In the genomic region with DNA sequence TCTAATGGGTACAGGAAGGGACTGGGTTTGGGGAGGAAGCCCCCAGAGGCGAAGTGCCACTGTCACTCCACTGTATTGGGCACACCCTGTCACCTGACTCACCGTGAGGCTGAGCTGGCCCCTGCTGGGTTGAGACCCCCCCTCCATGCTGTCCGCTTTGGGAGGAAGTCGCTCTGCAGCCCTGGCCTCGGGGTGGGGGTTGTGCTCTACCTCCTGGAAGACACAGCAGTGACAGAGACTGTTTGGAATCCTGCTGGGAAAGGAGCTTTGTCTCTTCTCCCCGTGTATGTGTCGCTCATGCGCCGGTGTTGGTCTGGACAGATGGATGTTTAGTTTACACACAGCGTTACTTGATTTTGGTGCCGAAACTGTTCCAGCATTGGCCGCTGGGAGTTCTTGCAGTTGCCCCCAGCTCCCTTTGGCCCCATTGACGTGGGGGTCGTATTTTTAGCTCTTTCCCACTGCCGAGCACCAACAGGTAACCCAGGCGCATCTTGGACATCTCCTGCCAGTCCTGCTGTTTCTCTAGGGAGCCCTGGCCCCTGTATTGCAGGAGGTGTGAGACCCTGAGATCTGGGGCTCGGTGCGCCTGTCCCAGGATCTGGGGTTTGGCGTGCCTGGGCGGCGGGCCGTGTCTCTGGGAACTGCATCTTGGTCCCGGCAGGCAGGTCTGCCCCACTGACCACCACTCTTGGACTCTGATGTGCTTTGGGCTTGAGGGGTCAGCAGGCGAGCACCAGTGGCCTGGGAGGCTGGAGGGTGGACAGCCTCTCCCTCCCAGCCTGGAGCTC, we compare ENCODE assay signal across 12 cellular contexts. TPM values are rescaled to one million over a fixed set of nuclear protein-coding genes. Genes with fewer than 3 reads are reported as not detected.
DNase-seq lines count a peak whose midpoint lies in the region; ATAC-seq and TF ChIP-seq lines count a peak whose summit lies in the region.
"Had no signal": no experiment of that assay in that cellular context is flagged by ENCODE, and none has a peak within 500 bp of the region (broad histone marks: within the 10 kb centered on the region; RNA-seq: fewer than 3 reads in every experiment).

No MANE protein-coding gene starts in this region.

- WGBS in aorta, 2 donors = 89 to 90% methylated on average over 24 of the region's 24 CpGs

- H3K4me1 ChIP-seq in rectal smooth muscle tissue (ENCODE audit: control insufficient read depth, insufficient read depth, low read length) = peaks cover 29% of the 10 kb centered on the region
- H3K4me1 ChIP-seq in aorta (ENCODE audit: control insufficient read depth in 1 of 2, insufficient read depth in 2 of 2, low read length in 2 of 2) = no peaks in the 10 kb centered on the region

- H3K4me3 Mint-ChIP-seq in HFFc6 = no peak overlapping the region
- H3K4me3 Mint-ChIP-seq: activated naive CD4-positive, alpha-beta T cell treated with anti-CD3 and anti-CD28 coated beads, Interleukin-2, amount 50 U/mL, for 24 hours; memory B cell had no signal

- no peaks in the 10 kb centered on the region; the same call in 1 of the 2 replicates for H3K27me3 Mint-ChIP-seq in HFFc6 (ENCODE audit: insufficient read depth)
- H3K27me3 Mint-ChIP-seq: activated naive CD4-positive, alpha-beta T cell treated with anti-CD3 and anti-CD28 coated beads, Interleukin-2, amount 50 U/mL, for 24 hours; memory B cell had no signal

- no peaks in the 10 kb centered on the region for H3K27me3 ChIP-seq in rectal smooth muscle tissue (ENCODE audit: control insufficient read depth, insufficient read depth, low read length)
- no peaks in the 10 kb centered on the region for H3K27me3 ChIP-seq in aorta (ENCODE audit: control insufficient read depth in 1 of 2, insufficient read depth in 2 of 2, low read length in 1 of 2)

- DNase-seq in HFFc6 (peak; percentile 25), fibroblast of mammary gland (ENCODE audit: low read depth) (peak; percentile 16), aorta (no peak), NCI-H1092 (lab: John Stamatoyannopoulos, UW) (no peak)
- DNase-seq in NK-92 treated with Interleukin-12 subunit alpha and Interleukin-12 subunit beta, amount 100 ng/mL, for 24 hours (lab: John Stamatoyannopoulos, UW) = no peak
- DNase-seq: NCI-H774 had no signal

- H3K4me3 ChIP-seq in fibroblast of mammary gland (ENCODE audit: control insufficient read depth, low read depth, low read length) = no peak overlapping the region
- no peak overlapping the region for H3K4me3 ChIP-seq in rectal smooth muscle tissue (ENCODE audit: low read length)
- no peak overlapping the region for H3K4me3 ChIP-seq in aorta (ENCODE audit: low read length in 2 of 2)

- peak overlapping the region; percentile 31; the same call in 1 of the 2 replicates for H3K27ac Mint-ChIP-seq in HFFc6
- H3K27ac Mint-ChIP-seq: activated naive CD4-positive, alpha-beta T cell treated with anti-CD3 and anti-CD28 coated beads, Interleukin-2, amount 50 U/mL, for 24 hours; memory B cell had no signal

- no peaks in the 10 kb centered on the region for H3K9me3 ChIP-seq in aorta (ENCODE audit: control insufficient read depth, low read length)

- intact Hi-C loops in aorta (cut with DNase I) = no loop called here

- peaks cover 12% of the 10 kb centered on the region for H3K4me1 Mint-ChIP-seq in HFFc6 (ENCODE audit: low read depth)

- H3K27ac ChIP-seq in rectal smooth muscle tissue (ENCODE audit: low read depth, low read length) (peak overlapping the region; percentile 60), aorta (ENCODE audit: low read depth in 1 of 2, low read length in 2 of 2) (no peak overlapping the region)
- H3K27ac ChIP-seq: VCaP had no signal

- H3K36me3 ChIP-seq in rectal smooth muscle tissue (ENCODE audit: control insufficient read depth, insufficient read depth, low read length) (peaks cover 3% of the 10 kb centered on the region), aorta (ENCODE audit: control insufficient read depth in 1 of 2, insufficient read depth in 2 of 2, low read length in 1 of 2) (no peaks in the 10 kb centered on the region)

- H3K9ac ChIP-seq in rectal smooth muscle tissue (ENCODE audit: low read length) = no peak overlapping the region

- peaks cover 23% of the 10 kb centered on the region for H3K36me3 Mint-ChIP-seq in HFFc6 (ENCODE audit: low read depth)

- no peaks in the 10 kb centered on the region for H3K9me3 Mint-ChIP-seq in HFFc6
- H3K9me3 Mint-ChIP-seq: activated naive CD4-positive, alpha-beta T cell treated with anti-CD3 and anti-CD28 coated beads, Interleukin-2, amount 50 U/mL, for 24 hours; memory B cell had no signal

- ATAC-seq in SK-N-SH treated with all-trans-retinoic acid at 6 μM for 48 hours = peak; percentile 77
- no peak for ATAC-seq in aorta (ENCODE audit: low FRiP score)
- no peak for ATAC-seq in GM18873 (IDR thresholded peaks at IDR 0.05; ENCODE audit: low FRiP score, unreplicated experiment)

- TF ChIP-seq CTCF in HFFc6 (IDR thresholded peaks at IDR 0.05) (no peak), fibroblast of mammary gland (conservative IDR thresholded peaks at IDR 0.05; ENCODE audit: control insufficient read depth, insufficient read depth, low read depth, low read length) (no peak)

TF ChIP-seq in SK-N-SH treated with all-trans-retinoic acid at 6 μM for 48 hours, 23 proteins besides CTCF, POLR2A, EP300 and RAD21:
- no peak for TF ChIP-seq ZNF8 (CRISPR knock-in tag; IDR thresholded peaks at IDR 0.05)
- TF ChIP-seq ZNF565 (CRISPR knock-in tag; conservative IDR thresholded peaks at IDR 0.05; ENCODE audit: low read depth) = no peak
- TF ChIP-seq RARB (CRISPR knock-in tag; IDR thresholded peaks at IDR 0.05) = no peak
- TF ChIP-seq ISL1 (CRISPR knock-in tag; IDR thresholded peaks at IDR 0.05) = no peak
- TF ChIP-seq, protein P1, sequence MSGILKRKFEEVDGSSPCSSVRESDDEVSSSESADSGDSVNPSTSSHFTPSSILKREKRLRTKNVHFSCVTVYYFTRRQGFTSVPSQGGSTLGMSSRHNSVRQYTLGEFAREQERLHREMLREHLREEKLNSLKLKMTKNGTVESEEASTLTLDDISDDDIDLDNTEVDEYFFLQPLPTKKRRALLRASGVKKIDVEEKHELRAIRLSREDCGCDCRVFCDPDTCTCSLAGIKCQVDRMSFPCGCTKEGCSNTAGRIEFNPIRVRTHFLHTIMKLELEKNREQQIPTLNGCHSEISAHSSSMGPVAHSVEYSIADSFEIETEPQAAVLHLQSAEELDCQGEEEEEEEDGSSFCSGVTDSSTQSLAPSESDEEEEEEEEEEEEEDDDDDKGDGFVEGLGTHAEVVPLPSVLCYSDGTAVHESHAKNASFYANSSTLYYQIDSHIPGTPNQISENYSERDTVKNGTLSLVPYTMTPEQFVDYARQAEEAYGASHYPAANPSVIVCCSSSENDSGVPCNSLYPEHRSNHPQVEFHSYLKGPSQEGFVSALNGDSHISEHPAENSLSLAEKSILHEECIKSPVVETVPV (CRISPR knock-in tag; IDR thresholded peaks at IDR 0.05) = no peak
- TF ChIP-seq CSDC2 (CRISPR knock-in tag; IDR thresholded peaks at IDR 0.05) = no peak
- TF ChIP-seq GLIS3 (CRISPR knock-in tag; IDR thresholded peaks at IDR 0.05) = no peak
- TF ChIP-seq, protein P2, sequence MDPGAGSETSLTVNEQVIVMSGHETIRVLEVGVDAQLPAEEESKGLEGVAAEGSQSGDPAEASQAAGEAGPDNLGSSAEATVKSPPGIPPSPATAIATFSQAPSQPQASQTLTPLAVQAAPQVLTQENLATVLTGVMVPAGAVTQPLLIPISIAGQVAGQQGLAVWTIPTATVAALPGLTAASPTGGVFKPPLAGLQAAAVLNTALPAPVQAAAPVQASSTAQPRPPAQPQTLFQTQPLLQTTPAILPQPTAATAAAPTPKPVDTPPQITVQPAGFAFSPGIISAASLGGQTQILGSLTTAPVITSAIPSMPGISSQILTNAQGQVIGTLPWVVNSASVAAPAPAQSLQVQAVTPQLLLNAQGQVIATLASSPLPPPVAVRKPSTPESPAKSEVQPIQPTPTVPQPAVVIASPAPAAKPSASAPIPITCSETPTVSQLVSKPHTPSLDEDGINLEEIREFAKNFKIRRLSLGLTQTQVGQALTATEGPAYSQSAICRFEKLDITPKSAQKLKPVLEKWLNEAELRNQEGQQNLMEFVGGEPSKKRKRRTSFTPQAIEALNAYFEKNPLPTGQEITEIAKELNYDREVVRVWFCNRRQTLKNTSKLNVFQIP (CRISPR knock-in tag; IDR thresholded peaks at IDR 0.05; ENCODE audit: borderline replicate concordance, low read depth) = no peak
- TF ChIP-seq SNAI2 (CRISPR knock-in tag; IDR thresholded peaks at IDR 0.05) = no peak
- TF ChIP-seq ESRRG (CRISPR knock-in tag; IDR thresholded peaks at IDR 0.05) = no peak
- no peak for TF ChIP-seq BACH2 (CRISPR knock-in tag; IDR thresholded peaks at IDR 0.05; ENCODE audit: borderline replicate concordance)
- no peak for TF ChIP-seq ARNTL (CRISPR knock-in tag; IDR thresholded peaks at IDR 0.05; ENCODE audit: borderline replicate concordance, low read depth)
- TF ChIP-seq ZNF70 (CRISPR knock-in tag; IDR thresholded peaks at IDR 0.05) = no peak
- TF ChIP-seq, protein P3, sequence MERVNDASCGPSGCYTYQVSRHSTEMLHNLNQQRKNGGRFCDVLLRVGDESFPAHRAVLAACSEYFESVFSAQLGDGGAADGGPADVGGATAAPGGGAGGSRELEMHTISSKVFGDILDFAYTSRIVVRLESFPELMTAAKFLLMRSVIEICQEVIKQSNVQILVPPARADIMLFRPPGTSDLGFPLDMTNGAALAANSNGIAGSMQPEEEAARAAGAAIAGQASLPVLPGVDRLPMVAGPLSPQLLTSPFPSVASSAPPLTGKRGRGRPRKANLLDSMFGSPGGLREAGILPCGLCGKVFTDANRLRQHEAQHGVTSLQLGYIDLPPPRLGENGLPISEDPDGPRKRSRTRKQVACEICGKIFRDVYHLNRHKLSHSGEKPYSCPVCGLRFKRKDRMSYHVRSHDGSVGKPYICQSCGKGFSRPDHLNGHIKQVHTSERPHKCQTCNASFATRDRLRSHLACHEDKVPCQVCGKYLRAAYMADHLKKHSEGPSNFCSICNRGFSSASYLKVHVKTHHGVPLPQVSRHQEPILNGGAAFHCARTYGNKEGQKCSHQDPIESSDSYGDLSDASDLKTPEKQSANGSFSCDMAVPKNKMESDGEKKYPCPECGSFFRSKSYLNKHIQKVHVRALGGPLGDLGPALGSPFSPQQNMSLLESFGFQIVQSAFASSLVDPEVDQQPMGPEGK (CRISPR knock-in tag; IDR thresholded peaks at IDR 0.05; ENCODE audit: borderline replicate concordance) = no peak
- TF ChIP-seq ZFP30 (CRISPR knock-in tag; IDR thresholded peaks at IDR 0.05) = no peak

RNA-seq across cellular contexts. Expression of a gene that starts 30.3 kb away (rescaled TPM):
- 10 to 100 TPM; 27.7 to 34.7 (median 31.5) TPM for total RNA-seq in HFFc6 (2021; fragmentation: NEBNext Ultra II Directional; extraction: Animal tissue kit (Norgen Biotek cat#: 25700))
- total RNA-seq in aorta = 10 to 100 TPM; 21.5 to 29.6 TPM
- 10 to 100 TPM; 17.3 to 19.2 TPM for polyA plus RNA-seq in aorta

RNA-seq across cellular contexts. Expression of a gene that starts 49.5 kb away (rescaled TPM):
- total RNA-seq in HFFc6 (2021; fragmentation: NEBNext Ultra II Directional; extraction: Animal tissue kit (Norgen Biotek cat#: 25700)) = under 1 TPM in 3 of 6 experiments, not detected in 3; 0.19 to 0.45 (median 0.33) TPM
- 100 to 1,000 TPM in 1 of 2 donors, 10 to 100 TPM in 1; 65.5 to 110 TPM for total RNA-seq in aorta
- polyA plus RNA-seq in aorta = 10 to 100 TPM in 1 of 2 donors, 1 to 10 TPM in 1; 6.7 to 48.5 TPM

Comparison
In these comparisons a context has a peak if more than half of its experiments do, and no peak if none do; other contexts are left out.
1. DNase-seq: peak in HFFc6 (single experiment) and fibroblast of mammary gland (single experiment); none in aorta (0 of 2), NK-92 treated with Interleukin-12 subunit alpha and Interleukin-12 subunit beta, amount 100 ng/mL, for 24 hours (single experiment) and NCI-H1092 (single experiment).
2. RNA of a gene that starts 49.5 kb away (total RNA-seq): 65.5 to 110 TPM in aorta; 0.19 to 0.45 TPM in HFFc6; every median in the first group is over 10 times any median in the second.